ENCODE assay signal across 21 cellular contexts in the genomic region with DNA sequence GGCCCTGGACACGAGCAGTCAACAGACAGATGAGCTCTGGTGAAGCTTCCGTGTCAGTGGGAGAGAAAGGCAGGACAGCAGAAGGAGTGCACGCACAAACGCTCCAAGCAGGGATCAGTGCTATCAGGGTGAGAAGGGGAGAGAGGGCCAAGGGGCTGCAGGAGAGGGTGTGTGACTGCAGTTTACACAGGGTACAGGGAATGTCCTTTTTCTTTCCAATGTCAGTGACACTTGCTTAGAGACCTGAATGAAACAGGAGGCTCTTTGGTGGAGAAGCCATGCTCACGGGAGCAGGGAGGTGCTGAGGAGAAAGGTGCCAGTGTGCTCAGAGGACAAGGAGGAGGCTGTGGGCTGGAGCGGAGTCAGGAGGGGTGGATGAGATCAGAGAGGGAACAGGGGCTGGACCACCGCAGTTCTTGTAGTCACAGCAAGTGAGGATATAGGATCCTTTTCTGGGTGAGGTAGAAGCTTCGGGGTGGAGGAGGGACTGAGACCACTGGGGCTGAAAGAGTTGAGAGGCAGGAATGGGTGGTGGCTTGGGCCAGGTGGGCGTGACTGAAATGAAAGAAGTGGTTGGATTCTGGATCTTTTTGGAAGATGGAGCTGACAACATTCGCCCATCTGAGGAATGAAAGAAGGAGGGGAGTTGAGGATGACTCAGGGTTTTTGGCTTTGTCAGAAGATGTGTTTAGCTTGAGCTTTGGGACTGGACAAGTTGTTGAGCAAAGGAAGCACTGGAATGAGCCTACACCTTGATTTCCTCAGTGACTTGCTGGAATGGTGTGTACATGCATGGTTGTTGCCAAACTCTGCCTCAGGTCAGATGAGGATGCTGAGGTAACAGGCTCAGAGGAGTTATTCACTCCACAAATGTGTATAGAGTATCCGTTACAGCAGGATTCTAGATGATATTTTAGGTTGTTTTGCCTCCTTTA.
DNase-seq lines count a peak whose midpoint lies in the region; ATAC-seq and TF ChIP-seq lines count a peak whose summit lies in the region.
"Had no signal": no experiment of that assay in that cellular context is flagged by ENCODE, and none has a peak within 500 bp of the region (broad histone marks: within the 10 kb centered on the region; RNA-seq: fewer than 3 reads in every experiment).

No MANE protein-coding gene starts in this region.

- H3K27ac ChIP-seq in GM23338 (ENCODE audit: low read depth) (no peak overlapping the region), VCaP (peak overlapping the region; percentile 69)
- H3K27ac ChIP-seq: dorsolateral prefrontal cortex, psoas muscle had no signal

- no peaks in the 10 kb centered on the region for H4K20me1 ChIP-seq in GM23338 (replicated peaks; ENCODE audit: insufficient read depth)

- no peak for TF ChIP-seq CTCF in GM23338 (conservative IDR thresholded peaks at IDR 0.05; ENCODE audit: low read depth in 2 of 2)
- no peak for TF ChIP-seq CTCF in VCaP (conservative IDR thresholded peaks at IDR 0.05)
- no peak for TF ChIP-seq CTCF in fibroblast of pulmonary artery (IDR thresholded peaks at IDR 0.05; ENCODE audit: low read length, missing control alignments)
- no peak for TF ChIP-seq CTCF in type B pancreatic cell (conservative IDR thresholded peaks at IDR 0.05)

- H2AFZ ChIP-seq in GM23338, result peak overlapping the region; percentile 66

- H3K4me1 Mint-ChIP-seq in GM23338 (no peaks in the 10 kb centered on the region), type B pancreatic cell (ENCODE audit: unreplicated experiment) (peaks cover 39% of the 10 kb centered on the region)
- H3K4me1 Mint-ChIP-seq: CD4-positive, alpha-beta memory T cell had no signal

- H3K4me3 ChIP-seq in GM23338 (no peak overlapping the region), fibroblast of pulmonary artery (replicated peaks; ENCODE audit: low read depth, low read length) (no peak overlapping the region)
- H3K4me3 ChIP-seq: dorsolateral prefrontal cortex, psoas muscle had no signal

- no peaks in the 10 kb centered on the region for H3K9me2 ChIP-seq in GM23338 (ENCODE audit: insufficient read depth)

- H3K4me3 Mint-ChIP-seq in GM23338 (no peak overlapping the region), type B pancreatic cell (no peak overlapping the region)
- H3K4me3 Mint-ChIP-seq: CD4-positive, alpha-beta memory T cell; mesothelial cell of epicardium; natural killer cell treated with Interleukin-12 subunit alpha and Interleukin-12 subunit beta and Interleukin-15 and Interleukin-18, amount 100 ng/mL, for 72 hours; T-helper 1 cell treated with Interleukin-12 subunit alpha and Interleukin-12 subunit beta and Interleukin-4 antibody, amounts not matched to agents 30 μg/mL and 1 μg/mL, for 36 hours had no signal

- no peaks in the 10 kb centered on the region for H3K4me1 ChIP-seq in GM23338 (ENCODE audit: insufficient read depth)
- H3K4me1 ChIP-seq: psoas muscle had no signal

- no peaks in the 10 kb centered on the region for H3K36me3 ChIP-seq in GM23338 (ENCODE audit: insufficient read depth)

- H3K79me2 ChIP-seq in GM23338 (replicated peaks; ENCODE audit: insufficient read depth), result no peaks in the 10 kb centered on the region

- H3K27me3 ChIP-seq in GM23338 (ENCODE audit: insufficient read depth), result no peaks in the 10 kb centered on the region

- no peak overlapping the region for H3K4me2 ChIP-seq in GM23338

- H3K27ac Mint-ChIP-seq in GM23338 (no peak overlapping the region), type B pancreatic cell (no peak overlapping the region)
- H3K27ac Mint-ChIP-seq: CD4-positive, alpha-beta memory T cell; mesothelial cell of epicardium; natural killer cell treated with Interleukin-12 subunit alpha and Interleukin-12 subunit beta and Interleukin-15 and Interleukin-18, amount 100 ng/mL, for 72 hours; T-helper 1 cell treated with Interleukin-12 subunit alpha and Interleukin-12 subunit beta and Interleukin-4 antibody, amounts not matched to agents 30 μg/mL and 1 μg/mL, for 36 hours had no signal

- H3K36me3 Mint-ChIP-seq in GM23338 (ENCODE audit: low read depth) (no peaks in the 10 kb centered on the region), type B pancreatic cell (no peaks in the 10 kb centered on the region)
- H3K36me3 Mint-ChIP-seq: CD4-positive, alpha-beta memory T cell; mesothelial cell of epicardium; natural killer cell treated with Interleukin-12 subunit alpha and Interleukin-12 subunit beta and Interleukin-15 and Interleukin-18, amount 100 ng/mL, for 72 hours had no signal

- DNase-seq in GM23338 (ENCODE audit: low spot score) (no peak), fibroblast of pulmonary artery (ENCODE audit: low read depth) (peak; percentile 34), renal cortical epithelial cell (ENCODE audit: low read depth) (peak; percentile 50), type B pancreatic cell (ENCODE audit: extremely low spot score, unreplicated experiment) (no peak), NCI-H82 (lab: John Stamatoyannopoulos, UW) (no peak)
- no peak for DNase-seq in activated CD8-positive, alpha-beta memory T cell treated with anti-CD3 and anti-CD28 coated beads for 24 hours
- DNase-seq: activated CD4-positive, alpha-beta T cell treated with anti-CD3 and anti-CD28 coated beads, Interleukin-2, amount 50 U/mL, for 4 hours; activated gamma-delta T cell; caudate nucleus; CD4-positive, alpha-beta memory T cell; dorsolateral prefrontal cortex; erythroblast; left colon; NCI-H1694; NCI-H774; psoas muscle; stimulated activated CD4-positive, alpha-beta T cell treated with anti-CD3 and anti-CD28 coated beads, Interleukin-12 subunit alpha, Interleukin-12 subunit beta, amount 100 ng/mL, for 4 hours had no signal

- no peak for ATAC-seq in GM23338
- ATAC-seq: left colon, psoas muscle had no signal

- H3F3A ChIP-seq in GM23338 (replicated peaks; ENCODE audit: low read depth), result no peaks in the 10 kb centered on the region

- H3K27me3 Mint-ChIP-seq in GM23338 (ENCODE audit: insufficient read depth, low read depth, poor library complexity) (peaks cover 10% of the 10 kb centered on the region), type B pancreatic cell (peaks cover 16% of the 10 kb centered on the region)

- H3K9me3 Mint-ChIP-seq in GM23338, result no peaks in the 10 kb centered on the region
- peaks cover 4% of the 10 kb centered on the region for H3K9me3 Mint-ChIP-seq in type B pancreatic cell
- H3K9me3 Mint-ChIP-seq: natural killer cell treated with Interleukin-12 subunit alpha and Interleukin-12 subunit beta and Interleukin-15 and Interleukin-18, amount 100 ng/mL, for 72 hours; T-helper 1 cell treated with Interleukin-12 subunit alpha and Interleukin-12 subunit beta and Interleukin-4 antibody, amounts not matched to agents 30 μg/mL and 1 μg/mL, for 36 hours had no signal

TF ChIP-seq in GM23338, 12 proteins besides CTCF, POLR2A, EP300 and RAD21 (continues in another document):
- no peak for TF ChIP-seq EZH2 (IDR thresholded peaks at IDR 0.05; ENCODE audit: low read depth, unreplicated experiment)
- TF ChIP-seq STAT1 (IDR thresholded peaks at IDR 0.05; ENCODE audit: unreplicated experiment), result no peak

Comparison
In these comparisons a context has a peak if more than half of its experiments do, and no peak if none do; other contexts are left out.
1. DNase-seq: peak in fibroblast of pulmonary artery (single experiment) and renal cortical epithelial cell (single experiment); none in GM23338 (single experiment), activated CD8-positive, alpha-beta memory T cell treated with anti-CD3 and anti-CD28 coated beads for 24 hours (single experiment), type B pancreatic cell (single experiment) and NCI-H82 (single experiment).